Comparison of ENCODE assay signal across 8 cellular contexts in genomic region chr4:82851902-82852750, GRCh38. TPM values are rescaled to one million over a fixed set of nuclear protein-coding genes. Genes with fewer than 3 reads are reported as not detected.
DNase-seq lines count a peak whose midpoint lies in the region; ATAC-seq and TF ChIP-seq lines count a peak whose summit lies in the region.

No MANE protein-coding gene starts in this region.

- H3K36me3 Mint-ChIP-seq in type B pancreatic cell, result peaks cover 52% of the 10 kb centered on the region

- H3K9me3 ChIP-seq in RWPE2 (ENCODE audit: severe bottlenecking), result no peaks in the 10 kb centered on the region

- peak; percentile 15 for TF ChIP-seq CTCF in AG04449 (IDR thresholded peaks at IDR 0.05; ENCODE audit: insufficient read depth, low read length, missing control alignments)
- peak; percentile 30 for TF ChIP-seq CTCF in GM10266 (IDR thresholded peaks at IDR 0.05; ENCODE audit: control insufficient read depth, insufficient read depth, low read depth, missing control alignments)
- TF ChIP-seq CTCF in RWPE2 (IDR thresholded peaks at IDR 0.05; ENCODE audit: poor library complexity, severe bottlenecking), result peak; percentile 50
- TF ChIP-seq CTCF in type B pancreatic cell (conservative IDR thresholded peaks at IDR 0.05), result peak; percentile 69

- H3K27ac ChIP-seq in RWPE2 (ENCODE audit: poor library complexity, severe bottlenecking), result no peak overlapping the region

- no peaks in the 10 kb centered on the region for H3K9me3 Mint-ChIP-seq in type B pancreatic cell

- H3K4me1 ChIP-seq in RWPE2 (ENCODE audit: insufficient read depth, poor library complexity, severe bottlenecking), result peaks cover 9% of the 10 kb centered on the region

- no peak for DNase-seq in AG04449 (ENCODE audit: low read depth, low spot score)
- no peak for DNase-seq in GM10266 (ENCODE audit: extremely low spot score)
- no peak for DNase-seq in RWPE2 (ENCODE audit: low spot score)
- peak; percentile 41 for DNase-seq in fibroblast of peridontal ligament (ENCODE audit: extremely low read depth)
- no peak for DNase-seq in type B pancreatic cell (ENCODE audit: extremely low spot score, unreplicated experiment)
- no peak for DNase-seq in NCI-H526 treated with DMSO at 0.1 percent for 48 hours (lab: John Stamatoyannopoulos, UW)
- DNase-seq in activated CD4-positive, alpha-beta T cell treated with anti-CD3 and anti-CD28 coated beads for 48 hours, result no peak

- H3K4me1 Mint-ChIP-seq in type B pancreatic cell (ENCODE audit: unreplicated experiment), result no peaks in the 10 kb centered on the region

- H3K36me3 ChIP-seq in RWPE2 (ENCODE audit: low read depth), result peaks cover 100% of the 10 kb centered on the region

- H3K4me3 ChIP-seq in AG04449 (ENCODE audit: low read depth, low read length) (no peak overlapping the region), RWPE2 (ENCODE audit: severe bottlenecking) (no peak overlapping the region)

- CTCF ChIA-PET in AG04449 (lab: Yijun Ruan, JAX), result interaction anchor here (0.7 to 4.9 kb wide), 10 partner anchors 8 to 430 kb away, joined by 3 to 45 read pairs (median 4); no protein-coding TSS in a partner anchor

- H3K27me3 Mint-ChIP-seq in type B pancreatic cell, result no peaks in the 10 kb centered on the region

- POLR2A ChIA-PET in AG04449 (lab: Yijun Ruan, JAX), result no interaction called here

- H3K27me3 ChIP-seq in RWPE2 (ENCODE audit: insufficient read depth, poor library complexity, severe bottlenecking), result no peaks in the 10 kb centered on the region

- ATAC-seq in RWPE2 (ENCODE audit: low read depth), result no peak
- no peak for ATAC-seq in HG03354 (IDR thresholded peaks at IDR 0.05; ENCODE audit: poor library complexity, severe bottlenecking, unreplicated experiment)

- H3K27ac Mint-ChIP-seq in type B pancreatic cell, result no peak overlapping the region

- H3K4me3 Mint-ChIP-seq in type B pancreatic cell, result no peak overlapping the region

RNA-seq across cellular contexts. Expression of gene SEC31A, which starts 38.8 kb away (rescaled TPM):
- total RNA-seq in type B pancreatic cell (ENCODE audit: low replicate concordance), result 233 and 295 TPM in 2 replicates

RNA-seq across cellular contexts. Expression of gene THAP9, which starts 48.4 kb away (rescaled TPM):
- 5.3 and 8.4 TPM in 2 replicates for total RNA-seq in type B pancreatic cell (ENCODE audit: low replicate concordance)

RNA-seq across cellular contexts. Expression of gene SCD5, which starts 53.5 kb away (rescaled TPM):
- total RNA-seq in type B pancreatic cell (ENCODE audit: low replicate concordance), result 22.5 and 36.6 TPM in 2 replicates

Comparison
In these comparisons a context has a peak if more than half of its experiments do, and no peak if none do; other contexts are left out.
1. CTCF ChIP-seq: peak in every context shown above with its lines; median percentile 69 in type B pancreatic cell; 50 in RWPE2; 30 in GM10266; 15 in AG04449.